1 cellular context compared by ENCODE assay signal in the genomic region with DNA sequence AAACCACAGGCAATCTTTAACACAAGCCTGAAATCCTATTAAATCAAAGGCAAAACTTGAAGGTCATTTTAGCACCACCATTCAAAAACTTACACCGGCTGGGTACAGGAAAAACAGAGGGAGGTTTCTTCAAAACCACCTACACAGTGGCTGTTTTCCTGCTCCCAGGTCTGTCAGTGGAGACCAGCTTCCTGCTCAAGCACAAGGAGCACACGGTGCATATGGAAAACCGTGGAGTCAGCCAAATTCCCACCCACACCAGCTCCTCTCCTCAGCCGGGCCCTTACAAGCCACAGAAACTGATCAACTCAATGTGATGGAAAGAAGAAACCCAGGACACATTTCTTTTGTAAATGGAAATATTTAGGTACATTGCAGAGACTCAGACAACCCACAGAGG.
TF ChIP-seq lines count a peak whose summit lies in the region.

No MANE protein-coding gene starts in this region.

TF ChIP-seq in H1, 55 proteins besides CTCF, POLR2A, EP300 and RAD21 (continued from another document):
- TF ChIP-seq, protein P1, sequence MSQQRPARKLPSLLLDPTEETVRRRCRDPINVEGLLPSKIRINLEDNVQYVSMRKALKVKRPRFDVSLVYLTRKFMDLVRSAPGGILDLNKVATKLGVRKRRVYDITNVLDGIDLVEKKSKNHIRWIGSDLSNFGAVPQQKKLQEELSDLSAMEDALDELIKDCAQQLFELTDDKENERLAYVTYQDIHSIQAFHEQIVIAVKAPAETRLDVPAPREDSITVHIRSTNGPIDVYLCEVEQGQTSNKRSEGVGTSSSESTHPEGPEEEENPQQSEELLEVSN (IDR thresholded peaks at IDR 0.05) = no peak
